ENCODE assay signal across 7 cellular contexts in genomic region chr13:27964156-27964555, GRCh38. TPM values are rescaled to one million over a fixed set of nuclear protein-coding genes. Genes with fewer than 3 reads are reported as not detected.
"Had no signal": no experiment of that assay in that cellular context is flagged by ENCODE, and none has a peak within 500 bp of the region (broad histone marks: within the 10 kb centered on the region; RNA-seq: fewer than 3 reads in every experiment).

No MANE protein-coding gene starts in this region.

RNA-seq across cellular contexts. Expression of gene CDX2, which starts 5.0 kb away (rescaled TPM):
- total RNA-seq: LHCN-M2, MCF 10A, OCI-LY7, Right ventricle myocardium inferior, RPMI7951, SJCRH30 had no signal

RNA-seq across cellular contexts. Expression of gene URAD, which starts 24.3 kb away (rescaled TPM):
- total RNA-seq: LHCN-M2, MCF 10A, OCI-LY7, PC-3, Right ventricle myocardium inferior, RPMI7951, SJCRH30 had no signal

RNA-seq across cellular contexts. Expression of gene PDX1, which starts 44.4 kb away (rescaled TPM):
- total RNA-seq: LHCN-M2, OCI-LY7, PC-3, Right ventricle myocardium inferior, RPMI7951, SJCRH30 had no signal
